1 cellular context compared by ENCODE assay signal in genomic region chr4:102687373-102687981, GRCh38.
TF ChIP-seq lines count a peak whose summit lies in the region.

No MANE protein-coding gene starts in this region.

TF ChIP-seq in GM12878, 131 proteins besides CTCF, POLR2A, EP300 and RAD21 (continued from another document):
- TF ChIP-seq PAX8 (IDR thresholded peaks at IDR 0.05) (no peak; the same call in 1 of the 2 replicates), ESRRA (IDR thresholded peaks at IDR 0.05; ENCODE audit: low read length) (no peak), NFYA (IDR thresholded peaks at IDR 0.05; ENCODE audit: borderline replicate concordance, low read depth, low read length) (no peak), PML (IDR thresholded peaks at IDR 0.05; ENCODE audit: low read length) (peak; percentile 68; the same call in 1 of the 2 replicates), SRF (IDR thresholded peaks at IDR 0.05; ENCODE audit: low read depth in 2 of 2, low read length in 2 of 2) (no peak), SREBF2 (IDR thresholded peaks at IDR 0.05; ENCODE audit: low read length) (no peak), PAX5 (IDR thresholded peaks at IDR 0.05; ENCODE audit: borderline replicate concordance, low read depth, low read length) (no peak), PKNOX1 (IDR thresholded peaks at IDR 0.05) (no peak), ZBED1 (IDR thresholded peaks at IDR 0.05; ENCODE audit: borderline replicate concordance) (peak; percentile 28; the same call in 1 of the 2 replicates), JUND (IDR thresholded peaks at IDR 0.05; ENCODE audit: low read depth, low read length) (0 out of 2 replicates have a peak, but pooled peaks have one; percentile 11), YY1 (IDR thresholded peaks at IDR 0.05; ENCODE audit: low read depth, low read length) (no peak), MLLT1 (IDR thresholded peaks at IDR 0.05) (peak; percentile 80), HDAC2 (IDR thresholded peaks at IDR 0.05) (no peak), MYC (IDR thresholded peaks at IDR 0.05; ENCODE audit: insufficient read depth, insufficient read length, insufficient replicate concordance, low read length, severe bottlenecking) (no peak), NRF1 (conservative IDR thresholded peaks at IDR 0.05; ENCODE audit: low read depth, low read length) (no peak), IRF3 (IDR thresholded peaks at IDR 0.05) (no peak), MEF2A (IDR thresholded peaks at IDR 0.05; ENCODE audit: insufficient read depth, low read depth, low read length) (peak; percentile 67; the same call in 1 of the 2 replicates), RFX5 (IDR thresholded peaks at IDR 0.05; ENCODE audit: low read depth, low read length) (no peak), TAF1 (IDR thresholded peaks at IDR 0.05; ENCODE audit: borderline replicate concordance, low read depth, low read length) (no peak), MXI1 (IDR thresholded peaks at IDR 0.05; ENCODE audit: low read depth, low read length) (peak; percentile 56; the same call in 1 of the 2 replicates), SREBF1 (IDR thresholded peaks at IDR 0.05; ENCODE audit: low read length) (no peak)
